Comparison of ENCODE assay signal across 26 cellular contexts in the genomic region with DNA sequence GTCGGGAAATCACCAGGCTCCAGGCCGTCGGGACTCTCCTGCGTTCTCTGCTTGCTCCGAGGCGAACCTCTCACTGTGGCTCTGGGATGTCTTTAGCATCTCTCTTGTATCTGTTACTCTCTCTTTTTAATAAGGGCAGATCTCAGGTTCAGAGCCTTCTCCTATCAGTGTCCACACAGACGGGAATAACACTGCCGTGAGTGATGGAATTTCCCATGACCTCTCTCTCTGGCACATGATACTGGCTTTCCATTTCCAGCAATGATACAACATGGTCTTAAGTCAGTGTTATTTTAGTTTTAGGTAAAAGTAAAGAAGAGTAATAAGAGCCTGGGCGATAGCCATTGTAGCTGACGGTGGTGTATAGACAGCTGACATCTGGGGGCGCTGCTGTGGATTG. TPM values are rescaled to one million over a fixed set of nuclear protein-coding genes. Genes with fewer than 3 reads are reported as not detected.
A peak's percentile ranks its signal among the peaks of the same experiment; 100 is the strongest.
DNase-seq lines count a peak whose midpoint lies in the region; ATAC-seq, FAIRE-seq and TF ChIP-seq lines count a peak whose summit lies in the region.
"Had no signal": no experiment of that assay in that cellular context is flagged by ENCODE, and none has a peak within 500 bp of the region (broad histone marks: within the 10 kb centered on the region; RNA-seq: fewer than 3 reads in every experiment).

No MANE protein-coding gene starts in this region.

- H3K4me2 ChIP-seq in HepG2 (ENCODE audit: low read depth, low read length), result no peak overlapping the region
- no peak overlapping the region for H3K4me2 ChIP-seq in osteoblast (ENCODE audit: insufficient read depth, low read length)
- H3K4me2 ChIP-seq: GM23338 had no signal

- TF ChIP-seq EP300 in HepG2 (IDR thresholded peaks at IDR 0.05; ENCODE audit: low read depth in 2 of 2, low read length in 2 of 2) (no peak), HepG2 (CRISPR knock-in tag; IDR thresholded peaks at IDR 0.05; ENCODE audit: borderline replicate concordance) (no peak)

- H3K9me3 Mint-ChIP-seq in stimulated activated naive CD8-positive, alpha-beta T cell treated with anti-CD3 and anti-CD28 coated beads, Interleukin-15, amount 100 ng/mL, for 72 hours, result no peaks in the 10 kb centered on the region
- H3K9me3 Mint-ChIP-seq: CD8-positive, alpha-beta T cell had no signal

- H3K27ac ChIP-seq in HepG2 (ENCODE audit: extremely low read length, insufficient read depth, low read length), result no peak overlapping the region
- no peak overlapping the region for H3K27ac ChIP-seq in right lobe of liver
- peak overlapping the region; percentile 77 for H3K27ac ChIP-seq in left ventricle myocardium inferior (replicated peaks)
- no peak overlapping the region for H3K27ac ChIP-seq in osteoblast (ENCODE audit: low read depth, low read length)
- H3K27ac ChIP-seq: HL-60 had no signal

- ATAC-seq in HepG2, result no peak
- ATAC-seq in right lobe of liver, result no peak
- no peak for ATAC-seq in stimulated activated naive CD8-positive, alpha-beta T cell treated with anti-CD3 and anti-CD28 coated beads, Interleukin-15, amount 100 ng/mL, for 72 hours
- ATAC-seq: CD8-positive, alpha-beta T cell; GM23338 had no signal

- TF ChIP-seq CTCF in HepG2 (CRISPR knock-in tag; IDR thresholded peaks at IDR 0.05), result no peak
- no peak for TF ChIP-seq CTCF in right lobe of liver (IDR thresholded peaks at IDR 0.05)
- no peak for TF ChIP-seq CTCF in left ventricle myocardium inferior (IDR thresholded peaks at IDR 0.05; ENCODE audit: borderline replicate concordance)
- TF ChIP-seq CTCF in osteoblast (IDR thresholded peaks at IDR 0.05; ENCODE audit: extremely low read depth, low read depth, low read length), result no peak

- in situ Hi-C loops in HepG2 (cut with HindIII; ENCODE audit: extremely low pct_ligation_motif_present, low pct_unique_long_range_greater_than_20kb), result no loop called here

- H3K27me3 Mint-ChIP-seq in stimulated activated naive CD8-positive, alpha-beta T cell treated with anti-CD3 and anti-CD28 coated beads, Interleukin-15, amount 100 ng/mL, for 72 hours, result no peaks in the 10 kb centered on the region

- no peaks in the 10 kb centered on the region for H3K9me3 ChIP-seq in HepG2 (ENCODE audit: low read length)
- H3K9me3 ChIP-seq in right lobe of liver, result no peaks in the 10 kb centered on the region
- no peaks in the 10 kb centered on the region for H3K9me3 ChIP-seq in left ventricle myocardium inferior (replicated peaks)
- H3K9me3 ChIP-seq in osteoblast (ENCODE audit: low read depth, low read length), result no peaks in the 10 kb centered on the region

- no peak overlapping the region for H2AFZ ChIP-seq in HepG2 (ENCODE audit: low read length)
- H2AFZ ChIP-seq in osteoblast (ENCODE audit: low read length), result no peak overlapping the region
- H2AFZ ChIP-seq: GM23338 had no signal

- H3K27ac Mint-ChIP-seq in stimulated activated naive CD8-positive, alpha-beta T cell treated with anti-CD3 and anti-CD28 coated beads, Interleukin-15, amount 100 ng/mL, for 72 hours, result no peak overlapping the region
- H3K27ac Mint-ChIP-seq: CD8-positive, alpha-beta T cell; GM23338 had no signal

- H3K27me3 ChIP-seq in HepG2 (ENCODE audit: control insufficient read depth in 1 of 2, insufficient read depth in 2 of 2, low read length in 2 of 2) (no peaks in the 10 kb centered on the region), right lobe of liver (no peaks in the 10 kb centered on the region), left ventricle myocardium inferior (ENCODE audit: low read depth) (no peaks in the 10 kb centered on the region), osteoblast (ENCODE audit: insufficient read depth, low read length) (no peaks in the 10 kb centered on the region)

- H3K79me2 ChIP-seq in HepG2 (ENCODE audit: insufficient read depth, low read length) (peaks cover 38% of the 10 kb centered on the region), osteoblast (ENCODE audit: insufficient read depth, low read length) (peaks cover 11% of the 10 kb centered on the region)

- no peak for TF ChIP-seq RAD21 in HepG2 (CRISPR knock-in tag; IDR thresholded peaks at IDR 0.05)

- CTCF ChIA-PET in HepG2 (lab: Yijun Ruan, JAX; ENCODE audit: low intra/inter-chr PET ratio, low total read pairs), result no interaction called here

- H4K20me1 ChIP-seq in HepG2 (ENCODE audit: insufficient read depth, low read length) (peaks cover 30% of the 10 kb centered on the region; the same call in 1 of the 2 replicates), osteoblast (ENCODE audit: insufficient read depth, low read length) (peaks cover 18% of the 10 kb centered on the region)

- DNase-seq in HepG2 (ENCODE audit: low spot score) (no peak), right lobe of liver (no peak), left ventricle myocardium inferior (no peak), osteoblast (ENCODE audit: insufficient read length, low spot score, missing footprints) (peak; percentile 46), iPS-NIHi7 (ENCODE audit: extremely low spot score) (no peak)
- DNase-seq in stimulated activated naive CD8-positive, alpha-beta T cell treated with anti-CD3 and anti-CD28 coated beads, Interleukin-15, amount 100 ng/mL, for 72 hours, result no peak
- DNase-seq in activated T-cell treated with anti-CD3 and anti-CD28 coated beads, Interleukin-2, amount 50 U/mL, for 1 hour, result no peak
- DNase-seq: AML-193; C1 segment of cervical spinal cord; CD8-positive, alpha-beta T cell; HCEC 1CT; KG1; NCI-H1092; NCI-H1436; NCI-H187 treated with DMSO at 0.1 percent for 48 hours; NCI-H2107; NCI-H446 treated with DMSO at 0.1 percent for 48 hours; NCI-H526 treated with DMSO at 0.1 percent for 48 hours; SHP77 had no signal

- 97% methylated on average over 11 of the region's 11 CpGs for WGBS in HepG2 (ENCODE audit: low lambda C conversion rate)
- 85% methylated on average over 11 of the region's 11 CpGs for WGBS in right lobe of liver (ENCODE audit: insufficient coverage, low coverage, low lambda C conversion rate, missing lambda C conversion rate)

- H3K4me1 Mint-ChIP-seq in stimulated activated naive CD8-positive, alpha-beta T cell treated with anti-CD3 and anti-CD28 coated beads, Interleukin-15, amount 100 ng/mL, for 72 hours, result peaks cover 16% of the 10 kb centered on the region

- H3K4me1 ChIP-seq in HepG2 (ENCODE audit: insufficient read depth, low read length) (peaks cover 36% of the 10 kb centered on the region), right lobe of liver (peaks cover 0 to 9% (median 4%) of the 10 kb centered on the region in 4 donors), left ventricle myocardium inferior (peaks cover 16% of the 10 kb centered on the region), osteoblast (ENCODE audit: insufficient read depth, low read length) (no peaks in the 10 kb centered on the region)

- H3K4me3 Mint-ChIP-seq in stimulated activated naive CD8-positive, alpha-beta T cell treated with anti-CD3 and anti-CD28 coated beads, Interleukin-15, amount 100 ng/mL, for 72 hours, result no peak overlapping the region
- H3K4me3 Mint-ChIP-seq: CD8-positive, alpha-beta T cell; GM23338 had no signal

- no peak overlapping the region for H3K4me3 ChIP-seq in HepG2 (replicated peaks in 1 of 3; ENCODE audit: insufficient read depth in 1 of 3, low read depth in 2 of 3, low read length in 3 of 3)
- H3K4me3 ChIP-seq in right lobe of liver, result no peak overlapping the region
- H3K4me3 ChIP-seq in left ventricle myocardium inferior, result no peak overlapping the region
- H3K4me3 ChIP-seq in osteoblast (ENCODE audit: insufficient read depth, low read length), result no peak overlapping the region
- H3K4me3 ChIP-seq: GM23338 had no signal

- POLR2A ChIA-PET in HepG2 (lab: Yijun Ruan, JAX), result no interaction called here

- intact Hi-C loops in HepG2 (cut with micrococcal nuclease; ENCODE audit: unreplicated experiment) (no loop called here), right lobe of liver (cut with DNase I) (no loop called here), left ventricle myocardium inferior (cut with micrococcal nuclease) (no loop called here)

- H3K9ac ChIP-seq in HepG2 (ENCODE audit: insufficient read depth, low read depth, low read length), result no peak overlapping the region

- FAIRE-seq in HepG2 (lab: Jason Lieb, UNC), result no peak
- FAIRE-seq: G401.6 had no signal

- no peak for TF ChIP-seq POLR2A in HepG2 (IDR thresholded peaks at IDR 0.05; ENCODE audit: insufficient read depth in 1 of 2, low read depth in 2 of 2, low read length in 2 of 2)
- TF ChIP-seq POLR2A in right lobe of liver (IDR thresholded peaks at IDR 0.05), result no peak

- BruUV-seq in HepG2 (replicated peaks; lab: Mats Ljungman, UMichigan), result TSS peak; percentile 8

- H3K36me3 ChIP-seq in HepG2 (replicated peaks in 1 of 2; ENCODE audit: control insufficient read depth in 1 of 2, insufficient read depth in 2 of 2, low read length in 2 of 2), result peaks cover 17 to 60% of the 10 kb centered on the region in 2 experiments
- H3K36me3 ChIP-seq in right lobe of liver, result peaks cover 0 to 30% (median 4%) of the 10 kb centered on the region in 4 donors
- H3K36me3 ChIP-seq in left ventricle myocardium inferior, result peaks cover 30% of the 10 kb centered on the region
- H3K36me3 ChIP-seq in osteoblast (ENCODE audit: insufficient read depth, low read length), result peaks cover under 1% of the 10 kb centered on the region

RNA-seq across cellular contexts. Expression of a gene that starts 9.3 kb away (rescaled TPM):
- total RNA-seq in HepG2 (2016; rRNA removed; fragmentation: Illumina TruSeq; extraction: Trizol) (24.4 and 30.3 TPM in 2 replicates), right lobe of liver (10 to 100 TPM; 23.2 to 38.4 (median 30.8) TPM), left ventricle myocardium inferior (19.2 TPM), osteoblast (13.0 and 16.6 TPM in 2 replicates)
- total RNA-seq in HepG2 (2016; cell fraction: cytosol; rRNA removed; fragmentation: Illumina TruSeq; extraction: Trizol; ENCODE audit: low read depth), result 8.7 and 10.7 TPM in 2 replicates
- 24.3 and 28.9 TPM in 2 replicates for total RNA-seq in HepG2 (2016; cell fraction: insoluble cytoplasmic fraction; rRNA removed; fragmentation: Illumina TruSeq; extraction: Trizol)
- total RNA-seq in HepG2 (2016; cell fraction: membrane; rRNA removed; fragmentation: Illumina TruSeq; extraction: Trizol), result 18.5 and 19.0 TPM in 2 replicates
- total RNA-seq in HepG2 (2016; cell fraction: nucleus; rRNA removed; fragmentation: Illumina TruSeq; extraction: Trizol), result 16.6 and 20.8 TPM in 2 replicates
- polyA plus RNA-seq in HepG2 (2011; rRNA removed), result 27.4 and 34.2 TPM in 2 replicates
- 26.3 and 39.4 TPM in 2 replicates for polyA plus RNA-seq in HepG2 (2011; cell fraction: cytosol; rRNA removed)
- polyA plus RNA-seq in HepG2 (2011; cell fraction: nucleus; rRNA removed), result 141 and 147 TPM in 2 replicates
- 31.4 and 36.8 TPM in 2 replicates for polyA plus RNA-seq in HepG2 (2012)
- 9.9 and 10.2 TPM in 2 replicates for polyA plus RNA-seq in HepG2 (2016; cell fraction: cytosol; fragmentation: Illumina TruSeq; extraction: Trizol; ENCODE audit: low read depth)
- 35.6 and 37.8 TPM in 2 replicates for polyA plus RNA-seq in HepG2 (2016; cell fraction: insoluble cytoplasmic fraction; fragmentation: Illumina TruSeq; extraction: Trizol; ENCODE audit: low read depth)
- 15.1 and 15.7 TPM in 2 replicates for polyA plus RNA-seq in HepG2 (2016; cell fraction: membrane; fragmentation: Illumina TruSeq; extraction: Trizol; ENCODE audit: low read depth)
- 59.4 and 67.1 TPM in 2 replicates for polyA plus RNA-seq in HepG2 (2016; cell fraction: nucleus; fragmentation: Illumina TruSeq; extraction: Trizol; ENCODE audit: insufficient read depth, low read depth)
- polyA minus RNA-seq in HepG2 (2011; rRNA and poly(A)+ RNA removed; ENCODE audit: low replicate concordance), result 7.0 and 28.3 TPM in 2 replicates
- polyA minus RNA-seq in HepG2 (2011; cell fraction: cytosol; rRNA and poly(A)+ RNA removed), result 15.8 and 20.3 TPM in 2 replicates
- polyA minus RNA-seq in HepG2 (2011; cell fraction: nucleus; rRNA and poly(A)+ RNA removed), result 11.1 and 17.4 TPM in 2 replicates

RNA-seq across cellular contexts. Expression of a gene that starts 25.4 kb away (rescaled TPM):
- total RNA-seq in HepG2 (2016; rRNA removed; fragmentation: Illumina TruSeq; extraction: Trizol) (not detected in 2 replicates), right lobe of liver (under 1 TPM in 2 of 6 experiments, not detected in 4; 0.42 to 0.46 TPM), left ventricle myocardium inferior (not detected), osteoblast (not detected in 2 replicates)
- total RNA-seq in HepG2 (2016; cell fraction: cytosol; rRNA removed; fragmentation: Illumina TruSeq; extraction: Trizol; ENCODE audit: low read depth), result not detected in 2 replicates
- not detected in 2 replicates for total RNA-seq in HepG2 (2016; cell fraction: insoluble cytoplasmic fraction; rRNA removed; fragmentation: Illumina TruSeq; extraction: Trizol)
- total RNA-seq in HepG2 (2016; cell fraction: membrane; rRNA removed; fragmentation: Illumina TruSeq; extraction: Trizol), result not detected in 2 replicates
- not detected in 2 replicates for total RNA-seq in HepG2 (2016; cell fraction: nucleus; rRNA removed; fragmentation: Illumina TruSeq; extraction: Trizol)
- not detected in 2 replicates for polyA plus RNA-seq in HepG2 (2011; rRNA removed)
- not detected in 2 replicates for polyA plus RNA-seq in HepG2 (2011; cell fraction: cytosol; rRNA removed)
- polyA plus RNA-seq in HepG2 (2011; cell fraction: nucleus; rRNA removed), result not detected in 2 replicates
- not detected in 2 replicates for polyA plus RNA-seq in HepG2 (2012)
- polyA plus RNA-seq in HepG2 (2016; cell fraction: cytosol; fragmentation: Illumina TruSeq; extraction: Trizol; ENCODE audit: low read depth), result not detected in 2 replicates
- not detected in 2 replicates for polyA plus RNA-seq in HepG2 (2016; cell fraction: insoluble cytoplasmic fraction; fragmentation: Illumina TruSeq; extraction: Trizol; ENCODE audit: low read depth)
- polyA plus RNA-seq in HepG2 (2016; cell fraction: membrane; fragmentation: Illumina TruSeq; extraction: Trizol; ENCODE audit: low read depth), result not detected in 2 replicates
- not detected in 2 replicates for polyA plus RNA-seq in HepG2 (2016; cell fraction: nucleus; fragmentation: Illumina TruSeq; extraction: Trizol; ENCODE audit: insufficient read depth, low read depth)
- polyA minus RNA-seq in HepG2 (2011; rRNA and poly(A)+ RNA removed; ENCODE audit: low replicate concordance), result not detected in 2 replicates
- polyA minus RNA-seq in HepG2 (2011; cell fraction: cytosol; rRNA and poly(A)+ RNA removed), result not detected in 2 replicates
- not detected in 2 replicates for polyA minus RNA-seq in HepG2 (2011; cell fraction: nucleus; rRNA and poly(A)+ RNA removed)
- total RNA-seq: A172; CD8-positive, alpha-beta T cell; Daoy; GM23338; HT-29 had no signal
- polyA plus RNA-seq: AG04450, GM23338 had no signal

RNA-seq across cellular contexts. Expression of a gene that starts 29.3 kb away (rescaled TPM):
- total RNA-seq in HepG2 (2016; rRNA removed; fragmentation: Illumina TruSeq; extraction: Trizol), result 35.6 and 42.8 TPM in 2 replicates
- total RNA-seq in HepG2 (2016; cell fraction: cytosol; rRNA removed; fragmentation: Illumina TruSeq; extraction: Trizol; ENCODE audit: low read depth), result 29.0 and 33.1 TPM in 2 replicates
- 34.7 and 46.1 TPM in 2 replicates for total RNA-seq in HepG2 (2016; cell fraction: insoluble cytoplasmic fraction; rRNA removed; fragmentation: Illumina TruSeq; extraction: Trizol)
- 62.2 and 73.5 TPM in 2 replicates for total RNA-seq in HepG2 (2016; cell fraction: membrane; rRNA removed; fragmentation: Illumina TruSeq; extraction: Trizol)
- 17.6 and 21.2 TPM in 2 replicates for total RNA-seq in HepG2 (2016; cell fraction: nucleus; rRNA removed; fragmentation: Illumina TruSeq; extraction: Trizol)
- polyA plus RNA-seq in HepG2 (2011; rRNA removed), result 15.1 and 23.1 TPM in 2 replicates
- 9.6 and 21.1 TPM in 2 replicates for polyA plus RNA-seq in HepG2 (2011; cell fraction: cytosol; rRNA removed)
- 24.0 and 30.1 TPM in 2 replicates for polyA plus RNA-seq in HepG2 (2011; cell fraction: nucleus; rRNA removed)
- 20.1 and 21.2 TPM in 2 replicates for polyA plus RNA-seq in HepG2 (2012)
- 34.6 and 40.9 TPM in 2 replicates for polyA plus RNA-seq in HepG2 (2016; cell fraction: cytosol; fragmentation: Illumina TruSeq; extraction: Trizol; ENCODE audit: low read depth)
- polyA plus RNA-seq in HepG2 (2016; cell fraction: insoluble cytoplasmic fraction; fragmentation: Illumina TruSeq; extraction: Trizol; ENCODE audit: low read depth), result 47.2 and 47.3 TPM in 2 replicates
- polyA plus RNA-seq in HepG2 (2016; cell fraction: membrane; fragmentation: Illumina TruSeq; extraction: Trizol; ENCODE audit: low read depth), result 55.5 and 74.3 TPM in 2 replicates
- polyA plus RNA-seq in HepG2 (2016; cell fraction: nucleus; fragmentation: Illumina TruSeq; extraction: Trizol; ENCODE audit: insufficient read depth, low read depth), result 38.1 and 41.9 TPM in 2 replicates
- polyA minus RNA-seq in HepG2 (2011; rRNA and poly(A)+ RNA removed; ENCODE audit: low replicate concordance), result 11.1 and 37.8 TPM in 2 replicates
- polyA minus RNA-seq in HepG2 (2011; cell fraction: cytosol; rRNA and poly(A)+ RNA removed), result 24.6 and 29.7 TPM in 2 replicates
- 9.8 and 11.8 TPM in 2 replicates for polyA minus RNA-seq in HepG2 (2011; cell fraction: nucleus; rRNA and poly(A)+ RNA removed)
- 10 to 100 TPM; 15.8 to 26.0 (median 22.5) TPM for total RNA-seq in right lobe of liver
- 31.8 TPM for total RNA-seq in left ventricle myocardium inferior
- total RNA-seq in osteoblast, result 23.6 and 27.5 TPM in 2 replicates

RNA-seq across cellular contexts. Expression of a gene that starts 47.2 kb away (rescaled TPM):
- total RNA-seq in HepG2 (2016; rRNA removed; fragmentation: Illumina TruSeq; extraction: Trizol) (not detected in 2 replicates), right lobe of liver (not detected), left ventricle myocardium inferior (not detected), osteoblast (under 0.01 TPM in 1 of 2 replicates, not detected in the other)
- total RNA-seq in HepG2 (2016; cell fraction: cytosol; rRNA removed; fragmentation: Illumina TruSeq; extraction: Trizol; ENCODE audit: low read depth), result not detected in 2 replicates
- not detected in 2 replicates for total RNA-seq in HepG2 (2016; cell fraction: insoluble cytoplasmic fraction; rRNA removed; fragmentation: Illumina TruSeq; extraction: Trizol)
- total RNA-seq in HepG2 (2016; cell fraction: membrane; rRNA removed; fragmentation: Illumina TruSeq; extraction: Trizol), result not detected in 2 replicates
- not detected in 2 replicates for total RNA-seq in HepG2 (2016; cell fraction: nucleus; rRNA removed; fragmentation: Illumina TruSeq; extraction: Trizol)
- polyA plus RNA-seq in HepG2 (2011; rRNA removed), result not detected in 2 replicates
- polyA plus RNA-seq in HepG2 (2011; cell fraction: cytosol; rRNA removed), result 0.05 TPM in 1 of 2 replicates, not detected in the other
- polyA plus RNA-seq in HepG2 (2011; cell fraction: nucleus; rRNA removed), result not detected in 2 replicates
- not detected in 2 replicates for polyA plus RNA-seq in HepG2 (2012)
- 0.06 TPM in 1 of 2 replicates, not detected in the other for polyA plus RNA-seq in HepG2 (2016; cell fraction: cytosol; fragmentation: Illumina TruSeq; extraction: Trizol; ENCODE audit: low read depth)
- not detected in 2 replicates for polyA plus RNA-seq in HepG2 (2016; cell fraction: insoluble cytoplasmic fraction; fragmentation: Illumina TruSeq; extraction: Trizol; ENCODE audit: low read depth)
- polyA plus RNA-seq in HepG2 (2016; cell fraction: membrane; fragmentation: Illumina TruSeq; extraction: Trizol; ENCODE audit: low read depth), result not detected in 2 replicates
- polyA plus RNA-seq in HepG2 (2016; cell fraction: nucleus; fragmentation: Illumina TruSeq; extraction: Trizol; ENCODE audit: insufficient read depth, low read depth), result not detected in 2 replicates
- polyA minus RNA-seq in HepG2 (2011; rRNA and poly(A)+ RNA removed; ENCODE audit: low replicate concordance), result 0.32 TPM in 1 of 2 replicates, not detected in the other
- polyA minus RNA-seq in HepG2 (2011; cell fraction: cytosol; rRNA and poly(A)+ RNA removed), result not detected in 2 replicates
- polyA minus RNA-seq in HepG2 (2011; cell fraction: nucleus; rRNA and poly(A)+ RNA removed), result not detected in 2 replicates
- total RNA-seq: A172; CD8-positive, alpha-beta T cell; Daoy; HT-29 had no signal
- polyA plus RNA-seq: AG04450, GM23338 had no signal

RNA-seq across cellular contexts. Expression of a gene that starts 51.7 kb away (rescaled TPM):
- not detected in 2 replicates for total RNA-seq in HepG2 (2016; rRNA removed; fragmentation: Illumina TruSeq; extraction: Trizol)
- not detected in 2 replicates for total RNA-seq in HepG2 (2016; cell fraction: cytosol; rRNA removed; fragmentation: Illumina TruSeq; extraction: Trizol; ENCODE audit: low read depth)
- total RNA-seq in HepG2 (2016; cell fraction: insoluble cytoplasmic fraction; rRNA removed; fragmentation: Illumina TruSeq; extraction: Trizol), result not detected in 2 replicates
- not detected in 2 replicates for total RNA-seq in HepG2 (2016; cell fraction: membrane; rRNA removed; fragmentation: Illumina TruSeq; extraction: Trizol)
- total RNA-seq in HepG2 (2016; cell fraction: nucleus; rRNA removed; fragmentation: Illumina TruSeq; extraction: Trizol), result not detected in 2 replicates
- not detected in 2 replicates for polyA plus RNA-seq in HepG2 (2011; rRNA removed)
- polyA plus RNA-seq in HepG2 (2011; cell fraction: cytosol; rRNA removed), result not detected in 2 replicates
- polyA plus RNA-seq in HepG2 (2011; cell fraction: nucleus; rRNA removed), result not detected in 2 replicates
- not detected in 2 replicates for polyA plus RNA-seq in HepG2 (2012)
- not detected in 2 replicates for polyA plus RNA-seq in HepG2 (2016; cell fraction: cytosol; fragmentation: Illumina TruSeq; extraction: Trizol; ENCODE audit: low read depth)
- polyA plus RNA-seq in HepG2 (2016; cell fraction: insoluble cytoplasmic fraction; fragmentation: Illumina TruSeq; extraction: Trizol; ENCODE audit: low read depth), result not detected in 2 replicates
- polyA plus RNA-seq in HepG2 (2016; cell fraction: membrane; fragmentation: Illumina TruSeq; extraction: Trizol; ENCODE audit: low read depth), result not detected in 2 replicates
- not detected in 2 replicates for polyA plus RNA-seq in HepG2 (2016; cell fraction: nucleus; fragmentation: Illumina TruSeq; extraction: Trizol; ENCODE audit: insufficient read depth, low read depth)
- not detected in 2 replicates for polyA minus RNA-seq in HepG2 (2011; rRNA and poly(A)+ RNA removed; ENCODE audit: low replicate concordance)
- not detected in 2 replicates for polyA minus RNA-seq in HepG2 (2011; cell fraction: cytosol; rRNA and poly(A)+ RNA removed)
- polyA minus RNA-seq in HepG2 (2011; cell fraction: nucleus; rRNA and poly(A)+ RNA removed), result not detected in 2 replicates
- not detected for total RNA-seq in right lobe of liver
- total RNA-seq in left ventricle myocardium inferior, result not detected
- total RNA-seq in osteoblast, result not detected in 2 replicates
- total RNA-seq: A172; CD8-positive, alpha-beta T cell; Daoy; GM23338; HT-29 had no signal
- polyA plus RNA-seq: AG04450, GM23338 had no signal
